Comparison of ENCODE assay signal across 1 cellular context in genomic region chr10:8150401-8150905, GRCh38.
TF ChIP-seq lines count a peak whose summit lies in the region.

No MANE protein-coding gene starts in this region.

TF ChIP-seq in GM23338, 12 proteins besides CTCF, POLR2A, EP300 and RAD21 (continued from another document):
- TF ChIP-seq ZNF462 (CRISPR knock-in tag; IDR thresholded peaks at IDR 0.05) (no peak), ZNF114 (CRISPR knock-in tag; IDR thresholded peaks at IDR 0.05) (no peak), ZNF331 (CRISPR knock-in tag; IDR thresholded peaks at IDR 0.05; ENCODE audit: low read depth) (no peak), JUNB (IDR thresholded peaks at IDR 0.05; ENCODE audit: unreplicated experiment) (no peak), POLR2AphosphoS5 (IDR thresholded peaks at IDR 0.05; ENCODE audit: low read depth) (no peak), NANOG (IDR thresholded peaks at IDR 0.05; ENCODE audit: borderline replicate concordance) (no peak)
- TF ChIP-seq, protein P1, sequence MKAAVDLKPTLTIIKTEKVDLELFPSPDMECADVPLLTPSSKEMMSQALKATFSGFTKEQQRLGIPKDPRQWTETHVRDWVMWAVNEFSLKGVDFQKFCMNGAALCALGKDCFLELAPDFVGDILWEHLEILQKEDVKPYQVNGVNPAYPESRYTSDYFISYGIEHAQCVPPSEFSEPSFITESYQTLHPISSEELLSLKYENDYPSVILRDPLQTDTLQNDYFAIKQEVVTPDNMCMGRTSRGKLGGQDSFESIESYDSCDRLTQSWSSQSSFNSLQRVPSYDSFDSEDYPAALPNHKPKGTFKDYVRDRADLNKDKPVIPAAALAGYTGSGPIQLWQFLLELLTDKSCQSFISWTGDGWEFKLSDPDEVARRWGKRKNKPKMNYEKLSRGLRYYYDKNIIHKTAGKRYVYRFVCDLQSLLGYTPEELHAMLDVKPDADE (IDR thresholded peaks at IDR 0.05): no peak
- TF ChIP-seq, protein P2, sequence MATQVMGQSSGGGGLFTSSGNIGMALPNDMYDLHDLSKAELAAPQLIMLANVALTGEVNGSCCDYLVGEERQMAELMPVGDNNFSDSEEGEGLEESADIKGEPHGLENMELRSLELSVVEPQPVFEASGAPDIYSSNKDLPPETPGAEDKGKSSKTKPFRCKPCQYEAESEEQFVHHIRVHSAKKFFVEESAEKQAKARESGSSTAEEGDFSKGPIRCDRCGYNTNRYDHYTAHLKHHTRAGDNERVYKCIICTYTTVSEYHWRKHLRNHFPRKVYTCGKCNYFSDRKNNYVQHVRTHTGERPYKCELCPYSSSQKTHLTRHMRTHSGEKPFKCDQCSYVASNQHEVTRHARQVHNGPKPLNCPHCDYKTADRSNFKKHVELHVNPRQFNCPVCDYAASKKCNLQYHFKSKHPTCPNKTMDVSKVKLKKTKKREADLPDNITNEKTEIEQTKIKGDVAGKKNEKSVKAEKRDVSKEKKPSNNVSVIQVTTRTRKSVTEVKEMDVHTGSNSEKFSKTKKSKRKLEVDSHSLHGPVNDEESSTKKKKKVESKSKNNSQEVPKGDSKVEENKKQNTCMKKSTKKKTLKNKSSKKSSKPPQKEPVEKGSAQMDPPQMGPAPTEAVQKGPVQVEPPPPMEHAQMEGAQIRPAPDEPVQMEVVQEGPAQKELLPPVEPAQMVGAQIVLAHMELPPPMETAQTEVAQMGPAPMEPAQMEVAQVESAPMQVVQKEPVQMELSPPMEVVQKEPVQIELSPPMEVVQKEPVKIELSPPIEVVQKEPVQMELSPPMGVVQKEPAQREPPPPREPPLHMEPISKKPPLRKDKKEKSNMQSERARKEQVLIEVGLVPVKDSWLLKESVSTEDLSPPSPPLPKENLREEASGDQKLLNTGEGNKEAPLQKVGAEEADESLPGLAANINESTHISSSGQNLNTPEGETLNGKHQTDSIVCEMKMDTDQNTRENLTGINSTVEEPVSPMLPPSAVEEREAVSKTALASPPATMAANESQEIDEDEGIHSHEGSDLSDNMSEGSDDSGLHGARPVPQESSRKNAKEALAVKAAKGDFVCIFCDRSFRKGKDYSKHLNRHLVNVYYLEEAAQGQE (IDR thresholded peaks at IDR 0.05; ENCODE audit: unreplicated experiment): no peak
